2 cellular contexts compared by ENCODE assay signal in genomic region chr7:73746378-73746777, GRCh38.
TF ChIP-seq lines count a peak whose summit lies in the region.

No MANE protein-coding gene starts in this region.

TF ChIP-seq in HEK293T, 16 proteins besides CTCF, POLR2A, EP300 and RAD21 (continued from another document):
- TF ChIP-seq SP1 (IDR thresholded peaks at IDR 0.05) (no peak), BHLHE40 (IDR thresholded peaks at IDR 0.05; ENCODE audit: borderline replicate concordance) (no peak), TARDBP (IDR thresholded peaks at IDR 0.05) (no peak), SUZ12 (IDR thresholded peaks at IDR 0.05) (no peak)
- TF ChIP-seq, protein P1, sequence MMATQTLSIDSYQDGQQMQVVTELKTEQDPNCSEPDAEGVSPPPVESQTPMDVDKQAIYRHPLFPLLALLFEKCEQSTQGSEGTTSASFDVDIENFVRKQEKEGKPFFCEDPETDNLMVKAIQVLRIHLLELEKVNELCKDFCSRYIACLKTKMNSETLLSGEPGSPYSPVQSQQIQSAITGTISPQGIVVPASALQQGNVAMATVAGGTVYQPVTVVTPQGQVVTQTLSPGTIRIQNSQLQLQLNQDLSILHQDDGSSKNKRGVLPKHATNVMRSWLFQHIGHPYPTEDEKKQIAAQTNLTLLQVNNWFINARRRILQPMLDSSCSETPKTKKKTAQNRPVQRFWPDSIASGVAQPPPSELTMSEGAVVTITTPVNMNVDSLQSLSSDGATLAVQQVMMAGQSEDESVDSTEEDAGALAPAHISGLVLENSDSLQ (IDR thresholded peaks at IDR 0.05), result peak; percentile 38; the same call in 1 of the 2 replicates

TF ChIP-seq in H1, 55 proteins besides CTCF, POLR2A, EP300 and RAD21:
- TF ChIP-seq EGR1 (IDR thresholded peaks at IDR 0.05; ENCODE audit: borderline replicate concordance, low read depth, low read length) (no peak), BCL11A (IDR thresholded peaks at IDR 0.05; ENCODE audit: low read depth in 2 of 2, low read length in 2 of 2) (no peak), SP2 (IDR thresholded peaks at IDR 0.05; ENCODE audit: low read length) (no peak), RNF2 (IDR thresholded peaks at IDR 0.05; ENCODE audit: borderline replicate concordance, low read depth, low read length, missing control alignments, poor library complexity, severe bottlenecking) (no peak), FOSL1 (IDR thresholded peaks at IDR 0.05; ENCODE audit: insufficient read depth, low read depth, low read length) (no peak), ATF3 (IDR thresholded peaks at IDR 0.05; ENCODE audit: insufficient read depth, low read depth, low read length) (no peak), HDAC6 (IDR thresholded peaks at IDR 0.05; ENCODE audit: low read depth, low read length) (no peak), TBP (IDR thresholded peaks at IDR 0.05; ENCODE audit: low read depth, low read length) (no peak), CHD1 (IDR thresholded peaks at IDR 0.05; ENCODE audit: low read depth, low read length) (no peak), ASH2L (IDR thresholded peaks at IDR 0.05; ENCODE audit: low read length) (no peak), BRCA1 (IDR thresholded peaks at IDR 0.05; ENCODE audit: low read depth, low read length) (no peak), GABPA (IDR thresholded peaks at IDR 0.05; ENCODE audit: borderline replicate concordance, insufficient read depth, low read length) (no peak), SUZ12 (IDR thresholded peaks at IDR 0.05; ENCODE audit: low read length) (no peak), KDM4A (IDR thresholded peaks at IDR 0.05; ENCODE audit: low read depth, low read length, severe bottlenecking) (no peak), NRF1 (IDR thresholded peaks at IDR 0.05; ENCODE audit: low read depth, low read length) (no peak), TEAD4 (IDR thresholded peaks at IDR 0.05; ENCODE audit: low read depth, low read length) (no peak), TCF12 (IDR thresholded peaks at IDR 0.05; ENCODE audit: low read depth, low read length) (no peak), JUN (IDR thresholded peaks at IDR 0.05; ENCODE audit: low read depth, low read length) (no peak)
- TF ChIP-seq, protein P2, sequence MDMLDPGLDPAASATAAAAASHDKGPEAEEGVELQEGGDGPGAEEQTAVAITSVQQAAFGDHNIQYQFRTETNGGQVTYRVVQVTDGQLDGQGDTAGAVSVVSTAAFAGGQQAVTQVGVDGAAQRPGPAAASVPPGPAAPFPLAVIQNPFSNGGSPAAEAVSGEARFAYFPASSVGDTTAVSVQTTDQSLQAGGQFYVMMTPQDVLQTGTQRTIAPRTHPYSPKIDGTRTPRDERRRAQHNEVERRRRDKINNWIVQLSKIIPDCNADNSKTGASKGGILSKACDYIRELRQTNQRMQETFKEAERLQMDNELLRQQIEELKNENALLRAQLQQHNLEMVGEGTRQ (IDR thresholded peaks at IDR 0.05; ENCODE audit: low read length), result no peak
- TF ChIP-seq, protein P3, sequence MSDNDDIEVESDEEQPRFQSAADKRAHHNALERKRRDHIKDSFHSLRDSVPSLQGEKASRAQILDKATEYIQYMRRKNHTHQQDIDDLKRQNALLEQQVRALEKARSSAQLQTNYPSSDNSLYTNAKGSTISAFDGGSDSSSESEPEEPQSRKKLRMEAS (IDR thresholded peaks at IDR 0.05), result no peak
